8 cellular contexts compared by ENCODE assay signal in the genomic region with DNA sequence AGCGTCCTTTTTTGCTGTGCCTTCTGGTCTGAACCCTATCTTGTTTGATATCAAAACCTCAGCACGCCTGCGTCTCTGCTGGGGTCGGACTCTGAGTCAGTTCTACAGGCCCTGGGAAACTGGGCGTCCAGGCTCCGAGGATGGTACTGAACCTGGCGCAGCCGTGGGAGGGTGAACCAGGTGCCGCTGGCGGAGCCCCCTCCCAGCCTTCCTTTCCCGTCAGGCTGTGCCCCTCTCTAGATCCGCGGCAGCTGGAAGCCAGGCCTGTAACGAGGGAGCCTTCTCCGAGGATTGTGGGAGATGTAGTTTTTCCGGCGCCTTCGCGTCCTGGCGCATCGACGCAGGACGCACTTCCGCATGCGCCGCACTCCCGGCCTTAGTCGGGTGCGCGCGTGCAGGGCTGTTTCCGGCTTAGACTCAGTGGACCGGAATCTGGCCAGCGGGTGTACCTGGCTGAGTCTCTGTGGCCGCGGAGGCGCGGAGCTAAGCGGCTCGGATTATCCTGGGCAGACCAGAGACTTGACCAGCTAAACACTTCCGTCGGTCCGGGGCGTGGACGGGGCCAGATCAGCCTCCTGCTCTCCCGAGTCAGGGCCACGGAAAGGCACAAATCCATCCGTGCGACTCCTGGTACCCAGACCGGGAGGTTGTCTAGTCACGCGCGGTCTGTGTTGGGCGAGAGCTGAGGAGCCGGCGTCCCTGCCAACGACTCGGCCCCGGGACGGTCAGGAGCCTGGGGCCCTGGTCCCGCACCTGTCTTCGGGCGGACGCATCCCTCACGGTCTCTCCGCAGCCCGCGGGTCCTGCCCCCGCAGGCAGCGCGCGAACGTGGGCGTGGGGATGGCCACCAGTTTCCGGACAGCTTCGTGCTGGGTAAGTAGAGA. TPM values are rescaled to one million over a fixed set of nuclear protein-coding genes. Genes with fewer than 3 reads are reported as not detected.
A peak's percentile ranks its signal among the peaks of the same experiment; 100 is the strongest.
DNase-seq lines count a peak whose midpoint lies in the region; TF ChIP-seq lines count a peak whose summit lies in the region.

A gene with protein sequence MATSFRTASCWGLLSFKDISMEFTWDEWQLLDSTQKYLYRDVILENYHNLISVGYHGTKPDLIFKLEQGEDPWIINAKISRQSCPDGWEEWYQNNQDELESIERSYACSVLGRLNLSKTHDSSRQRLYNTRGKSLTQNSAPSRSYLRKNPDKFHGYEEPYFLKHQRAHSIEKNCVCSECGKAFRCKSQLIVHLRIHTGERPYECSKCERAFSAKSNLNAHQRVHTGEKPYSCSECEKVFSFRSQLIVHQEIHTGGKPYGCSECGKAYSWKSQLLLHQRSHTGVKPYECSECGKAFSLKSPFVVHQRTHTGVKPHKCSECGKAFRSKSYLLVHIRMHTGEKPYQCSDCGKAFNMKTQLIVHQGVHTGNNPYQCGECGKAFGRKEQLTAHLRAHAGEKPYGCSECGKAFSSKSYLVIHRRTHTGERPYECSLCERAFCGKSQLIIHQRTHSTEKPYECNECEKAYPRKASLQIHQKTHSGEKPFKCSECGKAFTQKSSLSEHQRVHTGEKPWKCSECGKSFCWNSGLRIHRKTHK (plus strand): TSS at position 367 of the 884 bp plus-strand sequence. CDS start 474 bp downstream, at position 841.

- H3K36me3 ChIP-seq in H7 (replicated peaks; ENCODE audit: control insufficient read depth, insufficient read depth, low read length): no peaks in the 10 kb centered on the region

- peaks cover 19% of the 10 kb centered on the region for H3K4me1 Mint-ChIP-seq in nephron
- H3K4me1 Mint-ChIP-seq in stimulated activated naive CD8-positive, alpha-beta T cell treated with anti-CD3 and anti-CD28 coated beads, Interleukin-15, Interleukin-2, amounts not matched to agents 100 ng/mL and 50 ng/mL, for 24 hours (ENCODE audit: low read depth): peaks cover 34% of the 10 kb centered on the region

- TF ChIP-seq CTCF in fibroblast of the aortic adventitia (IDR thresholded peaks at IDR 0.05; ENCODE audit: insufficient read depth, low read length): no peak
- no peak for TF ChIP-seq CTCF in nephron (IDR thresholded peaks at IDR 0.05; ENCODE audit: unreplicated experiment in 3 of 3)

- H3K9me3 Mint-ChIP-seq in nephron: peaks cover 60% of the 10 kb centered on the region
- H3K9me3 Mint-ChIP-seq in stimulated activated naive CD8-positive, alpha-beta T cell treated with anti-CD3 and anti-CD28 coated beads, Interleukin-15, Interleukin-2, amounts not matched to agents 100 ng/mL and 50 ng/mL, for 24 hours: peaks cover 15% of the 10 kb centered on the region

- no peaks in the 10 kb centered on the region for H3K27me3 Mint-ChIP-seq in nephron (ENCODE audit: low read depth)
- H3K27me3 Mint-ChIP-seq in stimulated activated naive CD8-positive, alpha-beta T cell treated with anti-CD3 and anti-CD28 coated beads, Interleukin-15, Interleukin-2, amounts not matched to agents 100 ng/mL and 50 ng/mL, for 24 hours: peaks cover 3% of the 10 kb centered on the region

- DNase-seq in ELF-1 (ENCODE audit: low read depth, low spot score) (peak; percentile 97), H7 (peak; percentile 95), M059J (ENCODE audit: low read depth) (peak; percentile 92), SHP77 (lab: John Stamatoyannopoulos, UW) (peak; percentile 99 to 100), fibroblast of the aortic adventitia (ENCODE audit: low read depth) (peak; percentile 88)
- peak; percentile 79 for DNase-seq in activated effector memory CD4-positive, alpha-beta T cell treated with Interleukin-2 at 50 U/mL for 16 hours

- H3K27ac Mint-ChIP-seq in nephron: peak within 1 kb of the TSS; percentile 97 to 99 (median 99)
- H3K27ac Mint-ChIP-seq in stimulated activated naive CD8-positive, alpha-beta T cell treated with anti-CD3 and anti-CD28 coated beads, Interleukin-15, Interleukin-2, amounts not matched to agents 100 ng/mL and 50 ng/mL, for 24 hours: peak within 1 kb of the TSS; percentile 97

- peaks cover 59% of the 10 kb centered on the region for H3K36me3 Mint-ChIP-seq in nephron (ENCODE audit: low read depth)
- H3K36me3 Mint-ChIP-seq in stimulated activated naive CD8-positive, alpha-beta T cell treated with anti-CD3 and anti-CD28 coated beads, Interleukin-15, Interleukin-2, amounts not matched to agents 100 ng/mL and 50 ng/mL, for 24 hours (ENCODE audit: low read depth): peaks cover 39% of the 10 kb centered on the region

- H3K4me3 ChIP-seq in H7 (ENCODE audit: insufficient read depth, low read depth, low read length) (peak within 1 kb of the TSS; percentile 95), fibroblast of the aortic adventitia (ENCODE audit: low read depth, low read length) (peak within 1 kb of the TSS; percentile 98)

- peak within 1 kb of the TSS; percentile 94 to 97 (median 97) for H3K4me3 Mint-ChIP-seq in nephron
- H3K4me3 Mint-ChIP-seq in stimulated activated naive CD8-positive, alpha-beta T cell treated with anti-CD3 and anti-CD28 coated beads, Interleukin-15, Interleukin-2, amounts not matched to agents 100 ng/mL and 50 ng/mL, for 24 hours: peak within 1 kb of the TSS; percentile 84

- no peaks in the 10 kb centered on the region for H3K27me3 ChIP-seq in H7 (ENCODE audit: control insufficient read depth, insufficient read depth, low read length)

RNA-seq across cellular contexts. Expression of the gene that starts here (rescaled TPM):
- 6.3 and 10.1 TPM in 2 replicates for total RNA-seq in H7 (2014; rRNA removed; shearing (Covaris generic))
- 4.0 and 10.7 TPM in 2 replicates for total RNA-seq in M059J (2014; rRNA removed; shearing (Covaris generic))
- 14.0 and 27.6 TPM in 2 replicates for total RNA-seq in fibroblast of the aortic adventitia (ENCODE audit: low replicate concordance)

Comparison
In these comparisons a context has a peak if more than half of its experiments do, and no peak if none do; other contexts are left out.
1. Peak in every context shown above with its lines: DNase-seq and H3K4me3 ChIP-seq.